ENCODE assay signal across 7 cellular contexts in genomic region chr2:219251656-219252055, GRCh38. TPM values are rescaled to one million over a fixed set of nuclear protein-coding genes. Genes with fewer than 3 reads are reported as not detected.
DNase-seq lines count a peak whose midpoint lies in the region; ATAC-seq, FAIRE-seq and TF ChIP-seq lines count a peak whose summit lies in the region.
"Had no signal": no experiment of that assay in that cellular context is flagged by ENCODE, and none has a peak within 500 bp of the region (broad histone marks: within the 10 kb centered on the region; RNA-seq: fewer than 3 reads in every experiment).

No MANE protein-coding gene starts in this region.

- no peak overlapping the region for H2BK120ac ChIP-seq in H1 (replicated peaks; ENCODE audit: low read depth, low read length)

- peaks cover 70% of the 10 kb centered on the region for H3K4me1 Mint-ChIP-seq in activated naive CD4-positive, alpha-beta T cell treated with anti-CD3 and anti-CD28 coated beads, Interleukin-2, amount 50 U/mL, for 24 hours

- no peak overlapping the region for H2BK12ac ChIP-seq in H1 (ENCODE audit: low read depth, low read length)

- CTCF ChIA-PET in H1 (lab: Charles Lee; ENCODE audit: partially characterized antibody) = interaction anchor here (0.7 to 6.6 kb wide), 8 partner anchors 10 to 97 kb away, joined by 3 to 118 read pairs (median 4); partner anchors contain the start of gene DNAJB2

- no peak for TF ChIP-seq RAD21 in H1 (IDR thresholded peaks at IDR 0.05 in 1 of 2, conservative IDR thresholded peaks at IDR 0.05 in 1 of 2; ENCODE audit: low read depth in 2 of 2, low read length in 2 of 2)

- no peak for ATAC-seq in esophagus mucosa

- H3K9me3 ChIP-seq in H1 (ENCODE audit: insufficient read depth in 2 of 2, low read depth in 1 of 2, low read length in 1 of 2) = no peaks in the 10 kb centered on the region
- no peaks in the 10 kb centered on the region for H3K9me3 ChIP-seq in thymus (ENCODE audit: control insufficient read depth)

- no peak overlapping the region for H3K4ac ChIP-seq in H1 (replicated peaks; ENCODE audit: insufficient read length, low read depth, low read length)

- H3K27me3 ChIP-seq in H1 (replicated peaks in 1 of 4; ENCODE audit: control insufficient read depth in 3 of 4, extremely low read depth in 1 of 4, insufficient read depth in 3 of 4, low read length in 3 of 4) = peaks cover 16 to 43% (median 35%) of the 10 kb centered on the region in 4 experiments
- H3K27me3 ChIP-seq in thymus (ENCODE audit: control insufficient read depth, insufficient read depth) = peaks cover 38% of the 10 kb centered on the region

- H4K91ac ChIP-seq in H1 (replicated peaks; ENCODE audit: insufficient read length, low read length) = no peak overlapping the region

- no peak overlapping the region for H3K23ac ChIP-seq in H1 (ENCODE audit: insufficient read length)

- H3K4me3 ChIP-seq in H1 (ENCODE audit: extremely low read depth in 1 of 4, insufficient read depth in 2 of 4, low read depth in 3 of 4, low read length in 4 of 4) (no peak overlapping the region), thymus (ENCODE audit: low read length) (peak overlapping the region; percentile 74)

- no peak for FAIRE-seq in H1 (lab: Jason Lieb, UNC)

- H2BK20ac ChIP-seq in H1 (ENCODE audit: low read length) = no peak overlapping the region

- H3K27ac Mint-ChIP-seq in activated naive CD4-positive, alpha-beta T cell treated with anti-CD3 and anti-CD28 coated beads, Interleukin-2, amount 50 U/mL, for 24 hours = peak overlapping the region; percentile 96

- H3K9me3 Mint-ChIP-seq in activated naive CD4-positive, alpha-beta T cell treated with anti-CD3 and anti-CD28 coated beads, Interleukin-2, amount 50 U/mL, for 24 hours = no peaks in the 10 kb centered on the region

- H3K79me1 ChIP-seq in H1 (ENCODE audit: low read depth, low read length) = peaks cover 2% of the 10 kb centered on the region; the same call in 1 of the 2 replicates

- H3K27ac ChIP-seq in H1 (ENCODE audit: low read depth, low read length) = no peak overlapping the region
- H3K27ac ChIP-seq in thymus (ENCODE audit: low read depth) = no peak overlapping the region

- H3K18ac ChIP-seq in H1 (ENCODE audit: extremely low read depth, low read length) = no peak overlapping the region

- peaks cover 17% of the 10 kb centered on the region for H3K23me2 ChIP-seq in H1 (ENCODE audit: low read depth, low read length)

- no peaks in the 10 kb centered on the region for H3K27me3 Mint-ChIP-seq in activated naive CD4-positive, alpha-beta T cell treated with anti-CD3 and anti-CD28 coated beads, Interleukin-2, amount 50 U/mL, for 24 hours

- H3K14ac ChIP-seq in H1 (ENCODE audit: insufficient read length) = no peak overlapping the region

- H2AK5ac ChIP-seq in H1 (ENCODE audit: low read depth, low read length) = no peak overlapping the region

- WGBS in H1 (ENCODE audit: extremely low coverage in 1 of 2, insufficient coverage in 1 of 2, insufficient read length in 1 of 2, insufficient replicate concordance in 2 of 2, low coverage in 1 of 2, low lambda C conversion rate in 2 of 2, missing lambda C conversion rate in 1 of 2), 2 experiments = 86% methylated on average over 6 of the region's 6 CpGs; no CpG with 5 or more reads in 1 of the 2 experiments
- 92% methylated on average over 6 of the region's 6 CpGs for WGBS in thymus

- H2AFZ ChIP-seq in H1 (ENCODE audit: low read length) = no peak overlapping the region

- no peak overlapping the region for H2BK5ac ChIP-seq in H1 (ENCODE audit: low read depth, low read length)

- no peaks in the 10 kb centered on the region for H3K79me2 ChIP-seq in H1 (ENCODE audit: control insufficient read depth in 1 of 2, insufficient read depth in 2 of 2, low read length in 2 of 2)

- H3K56ac ChIP-seq in H1 (replicated peaks; ENCODE audit: insufficient read length, low read depth, low read length) = no peak overlapping the region

- H3K4me3 Mint-ChIP-seq in activated naive CD4-positive, alpha-beta T cell treated with anti-CD3 and anti-CD28 coated beads, Interleukin-2, amount 50 U/mL, for 24 hours = peak overlapping the region; percentile 87

- peaks cover 0 to 9% (median 5%) of the 10 kb centered on the region in 4 experiments; a peak in 5 of 8 replicates for H3K36me3 ChIP-seq in H1 (ENCODE audit: control insufficient read depth in 2 of 4, insufficient read depth in 4 of 4, low read length in 3 of 4)
- peaks cover 22% of the 10 kb centered on the region for H3K36me3 ChIP-seq in thymus (ENCODE audit: control insufficient read depth, insufficient read depth)

- H4K5ac ChIP-seq in H1 (ENCODE audit: insufficient read length, low read depth, low read length) = no peak overlapping the region

- peaks cover 0 to 2% of the 10 kb centered on the region in 2 experiments for H4K20me1 ChIP-seq in H1 (replicated peaks in 1 of 2; ENCODE audit: control insufficient read depth in 1 of 2, insufficient read depth in 2 of 2, low read length in 2 of 2)

- H3K4me2 ChIP-seq in H1 (ENCODE audit: insufficient read depth in 1 of 2, low read depth in 2 of 2, low read length in 2 of 2) = peak overlapping the region; percentile 31 to 92; a peak in 2 of 4 replicates

- H4K8ac ChIP-seq in H1 (ENCODE audit: extremely low read depth, insufficient read depth, low read length) = no peak overlapping the region

- H2BK15ac ChIP-seq in H1 (ENCODE audit: low read length) = 0 out of 2 replicates have a peak overlapping the region, but pooled peaks have one; percentile 23

- DNase-seq in activated naive CD4-positive, alpha-beta T cell treated with Interleukin-2 at 50 U/mL for 16 hours = no peak
- no peak for DNase-seq in H1 (ENCODE audit: low read depth in 1 of 2, low spot score in 2 of 2)
- DNase-seq in NCI-H2029 treated with DMSO at 0.1 percent for 48 hours (lab: John Stamatoyannopoulos, UW) = no peak
- DNase-seq: H7 had no signal

- POLR2A ChIA-PET in H1 (lab: Charles Lee; ENCODE audit: partially characterized antibody) = interaction anchor here (1.8 to 14.9 kb wide), 9 partner anchors 10 to 46 kb away, joined by 6 to 190 read pairs (median 15); partner anchors contain the start of genes ABCB6, ANKZF1, ATG9A and DNAJB2

- H3K36me3 Mint-ChIP-seq in activated naive CD4-positive, alpha-beta T cell treated with anti-CD3 and anti-CD28 coated beads, Interleukin-2, amount 50 U/mL, for 24 hours = peaks cover 16% of the 10 kb centered on the region

- TF ChIP-seq POLR2A in H1 (IDR thresholded peaks at IDR 0.05; ENCODE audit: control extremely low read depth in 1 of 2, low read depth in 2 of 2, low read length in 2 of 2) = no peak

- TF ChIP-seq EP300 in H1 (IDR thresholded peaks at IDR 0.05; ENCODE audit: borderline replicate concordance in 1 of 2, low read depth in 2 of 2, low read length in 2 of 2) = no peak

- H3K4me1 ChIP-seq in H1 (replicated peaks in 1 of 4; ENCODE audit: control insufficient read depth in 3 of 4, insufficient read depth in 4 of 4, low read length in 3 of 4) (peaks cover 5 to 14% (median 9%) of the 10 kb centered on the region in 4 experiments), thymus (ENCODE audit: control insufficient read depth, insufficient read depth, low read length) (peaks cover 32% of the 10 kb centered on the region)

- TF ChIP-seq CTCF in H1 (IDR thresholded peaks at IDR 0.05; ENCODE audit: control extremely low read depth in 1 of 3, insufficient read depth in 1 of 3, low read depth in 1 of 3, low read length in 3 of 3) = no peak

- no peak overlapping the region for H3K9ac ChIP-seq in H1 (replicated peaks in 1 of 4; ENCODE audit: extremely low read depth in 1 of 4, low read depth in 3 of 4, low read length in 3 of 4)

RNA-seq across cellular contexts. Expression of gene TUBA4B, which starts 1.4 kb away (rescaled TPM):
- total RNA-seq in H1 (2021; fragmentation: NEBNext Ultra II Directional; extraction: Animal tissue kit (Norgen Biotek cat#: 25700)) = 0.24 TPM in 1 of 2 replicates, not detected in the other
- polyA plus RNA-seq in H1 (2011; rRNA removed) = 0.08 and 0.25 TPM in 2 replicates
- polyA plus RNA-seq in H1 (2011; cell fraction: cytosol; rRNA removed) = 0.10 TPM
- polyA plus RNA-seq in H1 (2011; cell fraction: nucleus; rRNA removed) = 0.23 TPM
- polyA plus RNA-seq in H1 (2012, experiment 1 of 2) = not detected in 4 replicates
- not detected for polyA plus RNA-seq in H1 (2012, experiment 2 of 2)
- polyA plus RNA-seq in H1 (2013, experiment 1 of 2) = 0.08 TPM
- 0.07 TPM for polyA plus RNA-seq in H1 (2013, experiment 2 of 2)
- 0.13 TPM in 1 of 2 replicates, not detected in the other for polyA minus RNA-seq in H1 (2011; rRNA and poly(A)+ RNA removed)
- polyA minus RNA-seq in H1 (2011; cell fraction: cytosol; rRNA and poly(A)+ RNA removed) = not detected
- not detected for polyA minus RNA-seq in H1 (2011; cell fraction: nucleus; rRNA and poly(A)+ RNA removed)
- polyA plus RNA-seq in thymus = 0.23 TPM
- total RNA-seq in esophagus mucosa = not detected

RNA-seq across cellular contexts. Expression of gene TUBA4A, which starts 2.1 kb away (rescaled TPM):
- total RNA-seq in H1 (2021; fragmentation: NEBNext Ultra II Directional; extraction: Animal tissue kit (Norgen Biotek cat#: 25700)) = 59.5 and 67.3 TPM in 2 replicates
- polyA plus RNA-seq in H1 (2011; rRNA removed) = 172 and 174 TPM in 2 replicates
- polyA plus RNA-seq in H1 (2011; cell fraction: cytosol; rRNA removed) = 93.1 TPM
- 114 TPM for polyA plus RNA-seq in H1 (2011; cell fraction: nucleus; rRNA removed)
- 59.2 to 76.9 TPM (median 63.8 TPM) in 4 replicates for polyA plus RNA-seq in H1 (2012, experiment 1 of 2)
- 64.6 TPM for polyA plus RNA-seq in H1 (2012, experiment 2 of 2)
- 87.7 TPM for polyA plus RNA-seq in H1 (2013, experiment 1 of 2)
- polyA plus RNA-seq in H1 (2013, experiment 2 of 2) = 77.5 TPM
- 31.2 and 39.5 TPM in 2 replicates for polyA minus RNA-seq in H1 (2011; rRNA and poly(A)+ RNA removed)
- 15.0 TPM for polyA minus RNA-seq in H1 (2011; cell fraction: cytosol; rRNA and poly(A)+ RNA removed)
- polyA minus RNA-seq in H1 (2011; cell fraction: nucleus; rRNA and poly(A)+ RNA removed) = 20.9 TPM
- polyA plus RNA-seq in thymus = 102 TPM
- total RNA-seq in esophagus mucosa = 138 TPM

RNA-seq across cellular contexts. Expression of gene STK16, which starts 6.4 kb away (rescaled TPM):
- total RNA-seq in H1 (2021; fragmentation: NEBNext Ultra II Directional; extraction: Animal tissue kit (Norgen Biotek cat#: 25700)) = 17.0 and 21.3 TPM in 2 replicates
- 51.4 and 69.9 TPM in 2 replicates for polyA plus RNA-seq in H1 (2011; rRNA removed)
- 57.6 TPM for polyA plus RNA-seq in H1 (2011; cell fraction: cytosol; rRNA removed)
- polyA plus RNA-seq in H1 (2011; cell fraction: nucleus; rRNA removed) = 61.7 TPM
- polyA plus RNA-seq in H1 (2012, experiment 1 of 2) = 24.0 to 34.8 TPM (median 27.4 TPM) in 4 replicates
- 17.0 TPM for polyA plus RNA-seq in H1 (2012, experiment 2 of 2)
- polyA plus RNA-seq in H1 (2013, experiment 1 of 2) = 12.3 TPM
- polyA plus RNA-seq in H1 (2013, experiment 2 of 2) = 10.4 TPM
- polyA minus RNA-seq in H1 (2011; rRNA and poly(A)+ RNA removed) = 36.1 and 47.0 TPM in 2 replicates
- 12.3 TPM for polyA minus RNA-seq in H1 (2011; cell fraction: cytosol; rRNA and poly(A)+ RNA removed)
- polyA minus RNA-seq in H1 (2011; cell fraction: nucleus; rRNA and poly(A)+ RNA removed) = 36.2 TPM
- polyA plus RNA-seq in thymus = 55.1 TPM
- 30.0 TPM for total RNA-seq in esophagus mucosa

RNA-seq across cellular contexts. Expression of gene GLB1L, which starts 6.4 kb away (rescaled TPM):
- total RNA-seq in H1 (2021; fragmentation: NEBNext Ultra II Directional; extraction: Animal tissue kit (Norgen Biotek cat#: 25700)) = 3.2 and 3.7 TPM in 2 replicates
- polyA plus RNA-seq in H1 (2011; rRNA removed) = 3.7 and 4.0 TPM in 2 replicates
- 4.0 TPM for polyA plus RNA-seq in H1 (2011; cell fraction: cytosol; rRNA removed)
- 7.6 TPM for polyA plus RNA-seq in H1 (2011; cell fraction: nucleus; rRNA removed)
- polyA plus RNA-seq in H1 (2012, experiment 1 of 2) = 2.2 to 4.8 TPM (median 3.3 TPM) in 4 replicates
- polyA plus RNA-seq in H1 (2012, experiment 2 of 2) = 1.3 TPM
- polyA plus RNA-seq in H1 (2013, experiment 1 of 2) = 4.1 TPM
- polyA plus RNA-seq in H1 (2013, experiment 2 of 2) = 3.8 TPM
- polyA minus RNA-seq in H1 (2011; rRNA and poly(A)+ RNA removed) = 2.5 and 3.3 TPM in 2 replicates
- polyA minus RNA-seq in H1 (2011; cell fraction: cytosol; rRNA and poly(A)+ RNA removed) = 1.8 TPM
- polyA minus RNA-seq in H1 (2011; cell fraction: nucleus; rRNA and poly(A)+ RNA removed) = 7.1 TPM
- 11.3 TPM for polyA plus RNA-seq in thymus
- 2.4 TPM for total RNA-seq in esophagus mucosa

RNA-seq across cellular contexts. Expression of gene ANKZF1, which starts 22.1 kb away (rescaled TPM):
- total RNA-seq in H1 (2021; fragmentation: NEBNext Ultra II Directional; extraction: Animal tissue kit (Norgen Biotek cat#: 25700)) = 44.4 and 50.1 TPM in 2 replicates
- polyA plus RNA-seq in H1 (2011; rRNA removed) = 32.5 and 43.7 TPM in 2 replicates
- 45.5 TPM for polyA plus RNA-seq in H1 (2011; cell fraction: cytosol; rRNA removed)
- 197 TPM for polyA plus RNA-seq in H1 (2011; cell fraction: nucleus; rRNA removed)
- polyA plus RNA-seq in H1 (2012, experiment 1 of 2) = 46.6 to 53.3 TPM (median 50.4 TPM) in 4 replicates
- polyA plus RNA-seq in H1 (2012, experiment 2 of 2) = 26.9 TPM
- 31.9 TPM for polyA plus RNA-seq in H1 (2013, experiment 1 of 2)
- polyA plus RNA-seq in H1 (2013, experiment 2 of 2) = 30.1 TPM
- 33.2 and 37.7 TPM in 2 replicates for polyA minus RNA-seq in H1 (2011; rRNA and poly(A)+ RNA removed)
- polyA minus RNA-seq in H1 (2011; cell fraction: cytosol; rRNA and poly(A)+ RNA removed) = 29.0 TPM
- 67.9 TPM for polyA minus RNA-seq in H1 (2011; cell fraction: nucleus; rRNA and poly(A)+ RNA removed)
- 91.6 TPM for polyA plus RNA-seq in thymus
- 18.2 TPM for total RNA-seq in esophagus mucosa
